Comparison of ENCODE assay signal across 8 cellular contexts in the genomic region with DNA sequence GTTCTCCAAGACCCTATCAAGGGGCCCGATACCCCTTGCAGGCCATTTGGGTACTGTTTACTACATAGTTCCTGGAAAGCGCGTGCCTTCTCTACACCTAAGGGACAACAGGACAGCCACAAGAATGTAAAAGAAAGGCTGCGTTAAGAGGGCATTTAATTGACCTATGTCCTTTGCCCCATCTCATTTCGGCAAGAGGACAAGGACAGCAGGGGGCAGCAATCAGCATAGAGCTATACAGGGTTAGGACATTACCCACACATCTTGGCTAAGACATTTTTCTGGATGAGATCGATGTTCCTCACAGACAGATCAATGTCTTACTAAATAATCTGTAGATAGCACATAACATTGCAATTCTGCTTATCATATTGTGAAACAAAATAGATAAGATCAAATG. TPM values are rescaled to one million over a fixed set of nuclear protein-coding genes. Genes with fewer than 3 reads are reported as not detected.
DNase-seq lines count a peak whose midpoint lies in the region; ATAC-seq, FAIRE-seq and TF ChIP-seq lines count a peak whose summit lies in the region.

No MANE protein-coding gene starts in this region.

- no peak for TF ChIP-seq POLR2A in lower leg skin (IDR thresholded peaks at IDR 0.05)

- intact Hi-C loops in lower leg skin (cut with DNase I; ENCODE audit: low total_unique reads) = no loop called here

- H3K9me3 Mint-ChIP-seq in CD4-positive, CD25-positive, alpha-beta regulatory T cell = no peaks in the 10 kb centered on the region
- H3K9me3 Mint-ChIP-seq in neural progenitor cell = no peaks in the 10 kb centered on the region

- TF ChIP-seq CTCF in SU-DHL-6 (IDR thresholded peaks at IDR 0.05; ENCODE audit: insufficient read depth, low read length, poor library complexity, severe bottlenecking) (peak; percentile 44), bronchial epithelial cell (IDR thresholded peaks at IDR 0.05; ENCODE audit: insufficient read depth, low read length, severe bottlenecking) (peak; percentile 45), neural progenitor cell (IDR thresholded peaks at IDR 0.05) (peak; percentile 58), lower leg skin (IDR thresholded peaks at IDR 0.05) (no peak)

- no peak overlapping the region for H3K4me3 ChIP-seq in CD4-positive, CD25-positive, alpha-beta regulatory T cell (ENCODE audit: low read depth, low read length)
- H3K4me3 ChIP-seq in SU-DHL-6 (ENCODE audit: insufficient read depth, low read length, poor library complexity, severe bottlenecking) = no peak overlapping the region
- H3K4me3 ChIP-seq in bronchial epithelial cell (ENCODE audit: low read depth, low read length) = no peak overlapping the region
- no peak overlapping the region for H3K4me3 ChIP-seq in neural progenitor cell
- H3K4me3 ChIP-seq in lower leg skin (ENCODE audit: low read depth, poor library complexity, severe bottlenecking) = no peak overlapping the region

- H3K36me3 ChIP-seq in CD4-positive, CD25-positive, alpha-beta regulatory T cell (ENCODE audit: control insufficient read depth, insufficient read depth, low read length) = no peaks in the 10 kb centered on the region
- H3K36me3 ChIP-seq in SU-DHL-6 (ENCODE audit: low read length) = no peaks in the 10 kb centered on the region
- no peaks in the 10 kb centered on the region for H3K36me3 ChIP-seq in bronchial epithelial cell (ENCODE audit: control insufficient read depth, insufficient read depth, low read length)
- no peaks in the 10 kb centered on the region for H3K36me3 ChIP-seq in neural progenitor cell

- FAIRE-seq in bronchial epithelial cell (lab: Jason Lieb, UNC) = no peak

- H2AFZ ChIP-seq in SU-DHL-6 (ENCODE audit: low read depth, low read length, severe bottlenecking) = no peak overlapping the region
- peak overlapping the region; percentile 83 for H2AFZ ChIP-seq in neural progenitor cell (replicated peaks)

- 50 to 51% methylated on average over 6 of the region's 6 CpGs for WGBS in lower leg skin, 2 donors

- no peaks in the 10 kb centered on the region for H3K4me1 Mint-ChIP-seq in CD4-positive, CD25-positive, alpha-beta regulatory T cell
- no peaks in the 10 kb centered on the region for H3K4me1 Mint-ChIP-seq in neural progenitor cell

- no peak overlapping the region for H3K4me3 Mint-ChIP-seq in CD4-positive, CD25-positive, alpha-beta regulatory T cell
- H3K4me3 Mint-ChIP-seq in neural progenitor cell = no peak overlapping the region

- no peaks in the 10 kb centered on the region for H3K4me1 ChIP-seq in CD4-positive, CD25-positive, alpha-beta regulatory T cell (ENCODE audit: control insufficient read depth, insufficient read depth, low read length, poor library complexity, severe bottlenecking)
- H3K4me1 ChIP-seq in neural progenitor cell = no peaks in the 10 kb centered on the region

- peaks cover 22% of the 10 kb centered on the region for H3K27me3 Mint-ChIP-seq in CD4-positive, CD25-positive, alpha-beta regulatory T cell
- no peaks in the 10 kb centered on the region for H3K27me3 Mint-ChIP-seq in neural progenitor cell (ENCODE audit: insufficient read depth, low read depth)

- H3K27ac Mint-ChIP-seq in CD4-positive, CD25-positive, alpha-beta regulatory T cell = no peak overlapping the region
- no peak overlapping the region for H3K27ac Mint-ChIP-seq in neural progenitor cell

- no peaks in the 10 kb centered on the region for H3F3A ChIP-seq in SU-DHL-6 (ENCODE audit: insufficient read depth)
- no peaks in the 10 kb centered on the region for H3F3A ChIP-seq in neural progenitor cell (ENCODE audit: low read depth)

- no peaks in the 10 kb centered on the region for H3K9me3 ChIP-seq in CD4-positive, CD25-positive, alpha-beta regulatory T cell (ENCODE audit: control insufficient read depth in 2 of 2, low read length in 2 of 2)
- H3K9me3 ChIP-seq in SU-DHL-6 (ENCODE audit: insufficient read depth, low read length) = no peaks in the 10 kb centered on the region
- H3K9me3 ChIP-seq in neural progenitor cell (ENCODE audit: low read depth) = no peaks in the 10 kb centered on the region

- ATAC-seq in CD4-positive, CD25-positive, alpha-beta regulatory T cell (ENCODE audit: low read depth in 2 of 2) = no peak
- no peak for ATAC-seq in HG03354 (IDR thresholded peaks at IDR 0.05; ENCODE audit: poor library complexity, severe bottlenecking, unreplicated experiment)
- ATAC-seq in HG03280 (IDR thresholded peaks at IDR 0.05; ENCODE audit: unreplicated experiment) = no peak

- H3K36me3 Mint-ChIP-seq in CD4-positive, CD25-positive, alpha-beta regulatory T cell = no peaks in the 10 kb centered on the region
- H3K36me3 Mint-ChIP-seq in neural progenitor cell = no peaks in the 10 kb centered on the region

- H3K27ac ChIP-seq in CD4-positive, CD25-positive, alpha-beta regulatory T cell (ENCODE audit: insufficient read depth, low read length, poor library complexity, severe bottlenecking) = no peak overlapping the region
- H3K27ac ChIP-seq in SU-DHL-6 (ENCODE audit: low read depth, low read length) (no peak overlapping the region), neural progenitor cell (no peak overlapping the region)

- peaks cover 12% of the 10 kb centered on the region for H3K27me3 ChIP-seq in CD4-positive, CD25-positive, alpha-beta regulatory T cell (ENCODE audit: control insufficient read depth, insufficient read depth, low read length)
- H3K27me3 ChIP-seq in SU-DHL-6 (ENCODE audit: low read length) = no peaks in the 10 kb centered on the region
- no peaks in the 10 kb centered on the region for H3K27me3 ChIP-seq in bronchial epithelial cell (ENCODE audit: control insufficient read depth, insufficient read depth, low read length)
- H3K27me3 ChIP-seq in neural progenitor cell = no peaks in the 10 kb centered on the region

- H4K20me1 ChIP-seq in SU-DHL-6 (ENCODE audit: low read depth, low read length) (no peaks in the 10 kb centered on the region), neural progenitor cell (ENCODE audit: low read depth) (no peaks in the 10 kb centered on the region)

- H3K9ac ChIP-seq in SU-DHL-6 (ENCODE audit: low read length) (no peak overlapping the region), neural progenitor cell (no peak overlapping the region)

- no peaks in the 10 kb centered on the region for H3K9me2 ChIP-seq in SU-DHL-6 (replicated peaks; ENCODE audit: insufficient read depth, low read length)

- DNase-seq in CD4-positive, CD25-positive, alpha-beta regulatory T cell = peak in 2 of 3 donors; percentile 11 to 58
- DNase-seq in HCEC 1CT (peak; percentile 16), bronchial epithelial cell (ENCODE audit: low read depth) (peak; percentile 36), neural progenitor cell (ENCODE audit: low spot score) (peak; percentile 62), lower leg skin (ENCODE audit: low spot score in 2 of 2) (no peak)

- H3K4me2 ChIP-seq in SU-DHL-6 (ENCODE audit: low read depth, low read length, poor library complexity, severe bottlenecking) (no peak overlapping the region), neural progenitor cell (no peak overlapping the region)

- H3K79me2 ChIP-seq in SU-DHL-6 (ENCODE audit: insufficient read depth, low read length) (no peaks in the 10 kb centered on the region), neural progenitor cell (ENCODE audit: low read depth) (no peaks in the 10 kb centered on the region)

RNA-seq across cellular contexts. Expression of gene FLT3, which starts 41.2 kb away (rescaled TPM):
- total RNA-seq in CD4-positive, CD25-positive, alpha-beta regulatory T cell = 0.39 TPM
- not detected for polyA plus RNA-seq in CD4-positive, CD25-positive, alpha-beta regulatory T cell
- total RNA-seq in bronchial epithelial cell (not detected in 2 replicates), neural progenitor cell (ENCODE audit: low replicate concordance) (0.58 and 0.77 TPM in 2 replicates), lower leg skin (1 to 10 TPM in 2 of 4 donors, under 1 TPM in 2; 0.72 to 1.3 (median 0.89) TPM)

Comparison
In these comparisons a context has a peak if more than half of its experiments do, and no peak if none do; other contexts are left out.
1. DNase-seq: peak in CD4-positive, CD25-positive, alpha-beta regulatory T cell (2 of 3), HCEC 1CT (single experiment), bronchial epithelial cell (single experiment) and neural progenitor cell (single experiment); none in lower leg skin (0 of 2).
2. CTCF ChIP-seq: peak in SU-DHL-6 (single experiment), bronchial epithelial cell (single experiment) and neural progenitor cell (single experiment); none in lower leg skin (0 of 3).